8 cellular contexts compared by ENCODE assay signal in the genomic region with DNA sequence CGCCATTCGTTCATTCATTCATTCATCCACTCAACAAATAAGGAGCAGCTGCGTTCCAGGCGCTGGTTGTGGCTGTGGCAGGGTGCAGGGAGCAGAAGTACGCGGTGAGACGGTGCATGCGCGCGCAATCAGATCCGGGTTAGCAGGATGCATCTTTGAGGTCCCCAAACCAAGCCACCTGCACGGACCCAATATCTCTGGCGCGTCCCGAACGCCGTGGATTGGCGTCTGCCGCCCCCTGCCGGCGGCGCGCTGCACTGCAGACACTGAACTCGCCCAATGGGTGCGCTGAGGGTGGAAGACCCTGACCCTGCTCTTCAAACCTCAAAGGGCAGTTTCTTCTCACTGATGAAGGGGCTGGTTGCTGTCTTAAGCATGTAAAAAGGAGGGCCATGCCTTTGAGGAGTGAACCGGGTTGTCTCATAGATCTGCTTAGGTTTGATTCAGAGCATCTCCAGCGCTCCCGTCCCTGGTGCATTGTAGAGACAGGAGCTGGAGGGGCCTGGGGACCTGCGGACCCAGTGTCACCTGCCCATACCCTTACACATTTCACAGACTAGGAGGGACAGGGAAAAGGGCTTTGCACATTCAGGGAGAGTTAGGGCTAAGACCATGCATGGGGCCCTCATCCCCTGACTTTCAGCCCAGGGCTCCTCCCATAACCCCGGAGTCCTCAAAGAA.
DNase-seq lines count a peak whose midpoint lies in the region; ATAC-seq and TF ChIP-seq lines count a peak whose summit lies in the region.

No MANE protein-coding gene starts in this region.

- no peak for TF ChIP-seq EP300 in upper lobe of left lung (IDR thresholded peaks at IDR 0.05)

- no peak overlapping the region for H3K27ac ChIP-seq in parathyroid adenoma
- H3K27ac ChIP-seq in upper lobe of left lung, result peak overlapping the region in 1 of 4 donors; percentile 51

- H3K36me3 Mint-ChIP-seq in glutamatergic neuron (ENCODE audit: unreplicated experiment), result no peaks in the 10 kb centered on the region

- no peak overlapping the region for H3K4me3 ChIP-seq in GM12875 (ENCODE audit: low read depth, low read length)
- no peak overlapping the region for H3K4me3 ChIP-seq in parathyroid adenoma (ENCODE audit: low read depth, low read length)
- H3K4me3 ChIP-seq in upper lobe of left lung, result peak overlapping the region in 3 of 4 donors; percentile 2 to 9 (median 4)

- no peaks in the 10 kb centered on the region for H3K4me1 ChIP-seq in parathyroid adenoma
- peaks cover 0 to 11% (median 5%) of the 10 kb centered on the region in 4 donors for H3K4me1 ChIP-seq in upper lobe of left lung

- TF ChIP-seq POLR2A in upper lobe of left lung (IDR thresholded peaks at IDR 0.05), result no peak

- H3K4me3 Mint-ChIP-seq in glutamatergic neuron (ENCODE audit: unreplicated experiment), result no peak overlapping the region

- H3K4me1 Mint-ChIP-seq in glutamatergic neuron (ENCODE audit: low read depth, unreplicated experiment), result no peaks in the 10 kb centered on the region

- peak; percentile 4 for DNase-seq in RKO (ENCODE audit: low spot score)
- peak; percentile 90 for DNase-seq in activated effector memory CD4-positive, alpha-beta T cell treated with anti-CD3 and anti-CD28 coated beads, Interleukin-2, amount 50 U/mL, for 16 hours
- peak; percentile 79 for DNase-seq in glutamatergic neuron
- peak; percentile 57 to 96 for DNase-seq in upper lobe of left lung
- DNase-seq in dedifferentiated amniotic fluid mesenchymal stem cell (ENCODE audit: extremely low spot score), result no peak

- H3K36me3 ChIP-seq in parathyroid adenoma (ENCODE audit: control insufficient read depth, insufficient read depth, low read length) (no peaks in the 10 kb centered on the region), upper lobe of left lung (no peaks in the 10 kb centered on the region)

- TF ChIP-seq CTCF in GM12875 (IDR thresholded peaks at IDR 0.05; ENCODE audit: borderline replicate concordance, insufficient read depth, low read depth, low read length) (peak; percentile 99), glutamatergic neuron (IDR thresholded peaks at IDR 0.05; ENCODE audit: partially characterized antibody, unreplicated experiment) (peak; percentile 100), parathyroid adenoma (IDR thresholded peaks at IDR 0.05) (peak; percentile 88), upper lobe of left lung (IDR thresholded peaks at IDR 0.05) (peak; percentile 95 to 98 (median 97))

- peaks cover 4% of the 10 kb centered on the region for H3K9me3 Mint-ChIP-seq in glutamatergic neuron (ENCODE audit: unreplicated experiment)

- no peak overlapping the region for H3K4me2 ChIP-seq in parathyroid adenoma (ENCODE audit: low read length)

- H3K79me2 ChIP-seq in parathyroid adenoma, result no peaks in the 10 kb centered on the region

- H3K27me3 ChIP-seq in parathyroid adenoma (ENCODE audit: control insufficient read depth, insufficient read depth, low read length), result no peaks in the 10 kb centered on the region
- no peaks in the 10 kb centered on the region for H3K27me3 ChIP-seq in upper lobe of left lung

- ATAC-seq in HG03103 (IDR thresholded peaks at IDR 0.05; ENCODE audit: low read depth, unreplicated experiment) (peak; percentile 53), upper lobe of left lung (ENCODE audit: low FRiP score in 2 of 2) (peak; percentile 77 to 89)

- H2AFZ ChIP-seq in parathyroid adenoma, result no peak overlapping the region

- H3K9me3 ChIP-seq in parathyroid adenoma (ENCODE audit: control insufficient read depth, low read length) (no peaks in the 10 kb centered on the region), upper lobe of left lung (no peaks in the 10 kb centered on the region)

- WGBS in upper lobe of left lung, 2 donors, result 32 to 62% methylated on average over 9 to 19 of the region's 30 CpGs

- no peak overlapping the region for H3K9ac ChIP-seq in parathyroid adenoma

- no peak overlapping the region for H3K27ac Mint-ChIP-seq in glutamatergic neuron (ENCODE audit: unreplicated experiment)

- H3K27me3 Mint-ChIP-seq in glutamatergic neuron (ENCODE audit: unreplicated experiment), result peaks cover 2% of the 10 kb centered on the region

Comparison
In these comparisons a context has a peak if more than half of its experiments do, and no peak if none do; other contexts are left out.
1. H3K4me3 ChIP-seq: peak in upper lobe of left lung (3 of 4); none in GM12875 (single experiment) and parathyroid adenoma (single experiment).
2. Peak in every context shown above with its lines, with median percentiles within 50 percentile points of each other: CTCF ChIP-seq.